ENCODE assay signal across 1 cellular context in the genomic region with DNA sequence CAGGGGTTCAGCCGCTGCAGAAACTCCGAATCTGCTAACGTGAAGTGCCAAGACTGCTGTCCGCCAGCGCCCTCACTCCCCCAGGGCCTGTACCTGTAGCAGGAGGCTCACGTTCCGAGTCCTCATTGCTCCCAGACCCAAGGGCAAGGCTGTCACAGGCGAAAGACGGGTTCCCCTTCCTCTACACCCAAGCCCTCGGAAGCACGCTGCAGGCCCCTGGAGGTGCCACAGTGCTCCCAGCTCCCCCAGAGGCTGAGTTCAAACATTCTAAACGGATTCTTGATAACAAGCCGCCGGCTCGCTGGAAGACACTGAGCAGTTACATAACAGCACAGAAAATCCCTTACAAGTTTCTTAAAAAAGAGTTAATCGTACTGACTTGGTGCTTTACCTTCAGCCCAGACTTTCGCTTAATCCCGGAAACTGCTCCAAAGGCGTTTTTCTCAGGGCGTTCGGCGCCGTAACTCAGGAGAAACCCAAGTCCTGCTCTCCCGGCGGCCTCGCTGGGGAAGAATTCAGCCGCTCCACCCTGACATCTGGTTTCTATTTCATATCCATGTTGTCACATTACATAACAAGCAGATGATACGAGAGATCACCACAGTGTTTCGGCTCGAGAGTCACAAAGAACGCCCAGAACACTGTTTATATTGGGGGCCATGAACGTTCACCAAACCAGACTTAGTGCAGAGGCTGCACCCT.
TF ChIP-seq lines count a peak whose summit lies in the region.

No MANE protein-coding gene starts in this region.

TF ChIP-seq in H1, 55 proteins besides CTCF, POLR2A, EP300 and RAD21 (continued from another document):
- TF ChIP-seq SIRT6 (IDR thresholded peaks at IDR 0.05; ENCODE audit: low read length) (no peak), KDM1A (IDR thresholded peaks at IDR 0.05; ENCODE audit: borderline replicate concordance, low read length) (no peak)
